ENCODE assay signal across 29 cellular contexts in the genomic region with DNA sequence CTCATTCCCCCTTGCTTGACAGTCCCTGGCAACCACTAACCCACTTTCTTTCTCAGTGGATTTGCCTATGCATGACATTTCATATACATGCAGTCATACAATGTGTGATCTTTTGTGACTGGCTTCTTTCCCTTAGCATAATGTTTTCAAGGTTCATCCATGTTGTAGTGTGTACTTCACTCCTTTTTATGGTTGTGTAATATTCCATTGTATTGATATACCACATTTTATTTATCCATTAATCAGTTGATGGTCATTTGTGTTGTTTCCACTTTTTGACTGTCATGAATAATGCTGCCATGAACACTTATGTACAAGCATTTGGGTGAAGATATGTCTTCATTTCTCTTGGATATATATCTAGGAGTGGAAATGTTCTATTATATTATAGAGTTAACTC.
A peak's percentile ranks its signal among the peaks of the same experiment; 100 is the strongest.
DNase-seq lines count a peak whose midpoint lies in the region; ATAC-seq and TF ChIP-seq lines count a peak whose summit lies in the region.
"Had no signal": no experiment of that assay in that cellular context is flagged by ENCODE, and none has a peak within 500 bp of the region (broad histone marks: within the 10 kb centered on the region; RNA-seq: fewer than 3 reads in every experiment).

No MANE protein-coding gene starts in this region.

- no peaks in the 10 kb centered on the region for H4K20me1 ChIP-seq in SK-N-SH (ENCODE audit: insufficient read depth)
- H4K20me1 ChIP-seq: BLaER1; BLaER1 treated with 17β-estradiol and CSF1 and Interleukin-3, amounts not matched to agents 10 nM and 100 nM had no signal

- H3K9me3 ChIP-seq in SK-N-SH (0 out of 2 replicates have a peak, but pooled peaks cover 5% of the 10 kb centered on the region), HEK293 (ENCODE audit: control insufficient read depth, insufficient read depth, low read depth, low read length) (no peaks in the 10 kb centered on the region)
- H3K9me3 ChIP-seq: A549, BE2C, Caco-2 had no signal

- no peaks in the 10 kb centered on the region for H3F3A ChIP-seq in SK-N-SH (replicated peaks; ENCODE audit: insufficient read depth)

- H3K79me2 ChIP-seq in SK-N-SH (ENCODE audit: insufficient read depth) = no peaks in the 10 kb centered on the region

- H3K9me2 ChIP-seq in SK-N-SH = no peaks in the 10 kb centered on the region

- POLR2A ChIA-PET in SK-N-SH (lab: Yijun Ruan, JAX) (no interaction called here), HEK293 (lab: Yijun Ruan, JAX) (no interaction called here)

- no peaks in the 10 kb centered on the region for H3K4me1 ChIP-seq in SK-N-SH (ENCODE audit: control insufficient read depth in 1 of 2, insufficient read depth in 2 of 2, low read depth in 1 of 2, low read length in 1 of 2)
- H3K4me1 ChIP-seq in HEK293 (ENCODE audit: control insufficient read depth, insufficient read depth, low read length) = no peaks in the 10 kb centered on the region
- H3K4me1 ChIP-seq: A549; BE2C; BLaER1; BLaER1 treated with 17β-estradiol and CSF1 and Interleukin-3, amounts not matched to agents 10 nM and 100 nM; Caco-2 had no signal

- no peak overlapping the region for H3K4me2 ChIP-seq in SK-N-SH
- H3K4me2 ChIP-seq: A549; BLaER1; BLaER1 treated with 17β-estradiol and CSF1 and Interleukin-3, amounts not matched to agents 10 nM and 100 nM had no signal

- CTCF ChIA-PET in SK-N-SH (lab: Yijun Ruan, JAX) = no interaction called here
- CTCF ChIA-PET in HEK293 (lab: Yijun Ruan, JAX) = no interaction called here

- H3K9ac ChIP-seq in SK-N-SH = no peak overlapping the region
- H3K9ac ChIP-seq: BLaER1; BLaER1 treated with 17β-estradiol and CSF1 and Interleukin-3, amounts not matched to agents 10 nM and 100 nM had no signal

- TF ChIP-seq RAD21 in SK-N-SH (IDR thresholded peaks at IDR 0.05; ENCODE audit: low read length) = no peak

- no peak for TF ChIP-seq EP300 in SK-N-SH (IDR thresholded peaks at IDR 0.05; ENCODE audit: borderline replicate concordance in 1 of 2, low read depth in 1 of 2, low read length in 1 of 2)

- ATAC-seq in SK-N-SH treated with all-trans-retinoic acid at 6 μM for 48 hours (no peak), Right ventricle myocardium superior (ENCODE audit: poor library complexity) (no peak)
- ATAC-seq: A549; CD8-positive, alpha-beta T cell had no signal

- DNase-seq in SK-N-SH = no peak
- DNase-seq in Right ventricle myocardium superior = no peak
- DNase-seq: 8988T; ACHN; AML-193; BE2C; C1 segment of cervical spinal cord; Caco-2; Calu3; CD4-positive, alpha-beta memory T cell; CD4-positive, alpha-beta T cell; CD4-positive, CD25-positive, alpha-beta regulatory T cell; CD8-positive, alpha-beta memory T cell; CD8-positive, alpha-beta T cell; COR-L47; DMS 273 treated with DMSO at 0.1 percent for 48 hours; DMS153; DMS53; DMS79; DMS79 treated with DMSO at 0.1 percent for 48 hours; DND-41; EL had no signal

- TF ChIP-seq CTCF in SK-N-SH (IDR thresholded peaks at IDR 0.05) = no peak
- TF ChIP-seq CTCF in HEK293 (tag by site-specific recombination; IDR thresholded peaks at IDR 0.05) = no peak

- intact Hi-C loops in Right ventricle myocardium superior (cut with DNase I) = no loop called here

- H2AFZ ChIP-seq in SK-N-SH (ENCODE audit: low read depth) = no peak overlapping the region

- no peak overlapping the region for H3K27ac ChIP-seq in SK-N-SH (ENCODE audit: low read depth in 2 of 2, low read length in 1 of 2)
- H3K27ac ChIP-seq in HEK293 (ENCODE audit: extremely low read depth, low read depth, low read length) = no peak overlapping the region
- H3K27ac ChIP-seq: 22Rv1; A549; BLaER1; BLaER1 treated with 17β-estradiol and CSF1 and Interleukin-3, amounts not matched to agents 10 nM and 100 nM; C4-2B had no signal

- H3K27me3 ChIP-seq in SK-N-SH (ENCODE audit: insufficient read depth) = no peaks in the 10 kb centered on the region
- H3K27me3 ChIP-seq: BE2C; BLaER1; BLaER1 treated with 17β-estradiol and CSF1 and Interleukin-3, amounts not matched to agents 10 nM and 100 nM had no signal

- H3K4me3 ChIP-seq in SK-N-SH (ENCODE audit: low read depth in 2 of 2, low read length in 1 of 2) (no peak overlapping the region), HEK293 (ENCODE audit: low read depth, low read length) (no peak overlapping the region)
- H3K4me3 ChIP-seq: A549; BLaER1; BLaER1 treated with 17β-estradiol and CSF1 and Interleukin-3, amounts not matched to agents 10 nM and 100 nM had no signal

- no peaks in the 10 kb centered on the region for H3K36me3 ChIP-seq in SK-N-SH (replicated peaks in 1 of 2; ENCODE audit: control insufficient read depth in 1 of 2, insufficient read depth in 2 of 2, low read length in 1 of 2)
- no peaks in the 10 kb centered on the region for H3K36me3 ChIP-seq in HEK293 (ENCODE audit: control insufficient read depth in 2 of 2, insufficient read depth in 1 of 2, low read length in 2 of 2)
- H3K36me3 ChIP-seq: BE2C; BLaER1; BLaER1 treated with 17β-estradiol and CSF1 and Interleukin-3, amounts not matched to agents 10 nM and 100 nM had no signal

TF ChIP-seq in SK-N-SH treated with all-trans-retinoic acid at 6 μM for 48 hours, 23 proteins besides CTCF, POLR2A, EP300 and RAD21:
- TF ChIP-seq, protein P1, sequence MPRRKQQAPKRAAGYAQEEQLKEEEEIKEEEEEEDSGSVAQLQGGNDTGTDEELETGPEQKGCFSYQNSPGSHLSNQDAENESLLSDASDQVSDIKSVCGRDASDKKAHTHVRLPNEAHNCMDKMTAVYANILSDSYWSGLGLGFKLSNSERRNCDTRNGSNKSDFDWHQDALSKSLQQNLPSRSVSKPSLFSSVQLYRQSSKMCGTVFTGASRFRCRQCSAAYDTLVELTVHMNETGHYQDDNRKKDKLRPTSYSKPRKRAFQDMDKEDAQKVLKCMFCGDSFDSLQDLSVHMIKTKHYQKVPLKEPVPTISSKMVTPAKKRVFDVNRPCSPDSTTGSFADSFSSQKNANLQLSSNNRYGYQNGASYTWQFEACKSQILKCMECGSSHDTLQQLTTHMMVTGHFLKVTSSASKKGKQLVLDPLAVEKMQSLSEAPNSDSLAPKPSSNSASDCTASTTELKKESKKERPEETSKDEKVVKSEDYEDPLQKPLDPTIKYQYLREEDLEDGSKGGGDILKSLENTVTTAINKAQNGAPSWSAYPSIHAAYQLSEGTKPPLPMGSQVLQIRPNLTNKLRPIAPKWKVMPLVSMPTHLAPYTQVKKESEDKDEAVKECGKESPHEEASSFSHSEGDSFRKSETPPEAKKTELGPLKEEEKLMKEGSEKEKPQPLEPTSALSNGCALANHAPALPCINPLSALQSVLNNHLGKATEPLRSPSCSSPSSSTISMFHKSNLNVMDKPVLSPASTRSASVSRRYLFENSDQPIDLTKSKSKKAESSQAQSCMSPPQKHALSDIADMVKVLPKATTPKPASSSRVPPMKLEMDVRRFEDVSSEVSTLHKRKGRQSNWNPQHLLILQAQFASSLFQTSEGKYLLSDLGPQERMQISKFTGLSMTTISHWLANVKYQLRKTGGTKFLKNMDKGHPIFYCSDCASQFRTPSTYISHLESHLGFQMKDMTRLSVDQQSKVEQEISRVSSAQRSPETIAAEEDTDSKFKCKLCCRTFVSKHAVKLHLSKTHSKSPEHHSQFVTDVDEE (CRISPR knock-in tag; IDR thresholded peaks at IDR 0.05) = no peak
- TF ChIP-seq ZNF8 (CRISPR knock-in tag; IDR thresholded peaks at IDR 0.05) = peak; percentile 91

TF ChIP-seq in SK-N-SH, 30 proteins besides CTCF, POLR2A, EP300 and RAD21 (continues in another document):
- no peak for TF ChIP-seq MEF2A (IDR thresholded peaks at IDR 0.05; ENCODE audit: borderline replicate concordance, low read depth)
- no peak for TF ChIP-seq CHD2 (IDR thresholded peaks at IDR 0.05; ENCODE audit: low read length, partially characterized antibody)
- TF ChIP-seq, protein P2, sequence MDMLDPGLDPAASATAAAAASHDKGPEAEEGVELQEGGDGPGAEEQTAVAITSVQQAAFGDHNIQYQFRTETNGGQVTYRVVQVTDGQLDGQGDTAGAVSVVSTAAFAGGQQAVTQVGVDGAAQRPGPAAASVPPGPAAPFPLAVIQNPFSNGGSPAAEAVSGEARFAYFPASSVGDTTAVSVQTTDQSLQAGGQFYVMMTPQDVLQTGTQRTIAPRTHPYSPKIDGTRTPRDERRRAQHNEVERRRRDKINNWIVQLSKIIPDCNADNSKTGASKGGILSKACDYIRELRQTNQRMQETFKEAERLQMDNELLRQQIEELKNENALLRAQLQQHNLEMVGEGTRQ (IDR thresholded peaks at IDR 0.05; ENCODE audit: borderline replicate concordance, low read depth, low read length) = no peak
- no peak for TF ChIP-seq JUND (IDR thresholded peaks at IDR 0.05)
- no peak for TF ChIP-seq TEAD4 (IDR thresholded peaks at IDR 0.05; ENCODE audit: borderline replicate concordance, insufficient read depth)
- TF ChIP-seq TCF12 (IDR thresholded peaks at IDR 0.05) = no peak
- TF ChIP-seq ELF1 (IDR thresholded peaks at IDR 0.05) = no peak
- TF ChIP-seq NFIC (IDR thresholded peaks at IDR 0.05; ENCODE audit: borderline replicate concordance) = no peak
- no peak for TF ChIP-seq FOXM1 (IDR thresholded peaks at IDR 0.05; ENCODE audit: low read depth)
- TF ChIP-seq RXRA (IDR thresholded peaks at IDR 0.05; ENCODE audit: borderline replicate concordance, low read depth) = no peak

TF ChIP-seq in HEK293, 187 proteins besides CTCF, POLR2A, EP300 and RAD21:
- TF ChIP-seq, protein P3, sequence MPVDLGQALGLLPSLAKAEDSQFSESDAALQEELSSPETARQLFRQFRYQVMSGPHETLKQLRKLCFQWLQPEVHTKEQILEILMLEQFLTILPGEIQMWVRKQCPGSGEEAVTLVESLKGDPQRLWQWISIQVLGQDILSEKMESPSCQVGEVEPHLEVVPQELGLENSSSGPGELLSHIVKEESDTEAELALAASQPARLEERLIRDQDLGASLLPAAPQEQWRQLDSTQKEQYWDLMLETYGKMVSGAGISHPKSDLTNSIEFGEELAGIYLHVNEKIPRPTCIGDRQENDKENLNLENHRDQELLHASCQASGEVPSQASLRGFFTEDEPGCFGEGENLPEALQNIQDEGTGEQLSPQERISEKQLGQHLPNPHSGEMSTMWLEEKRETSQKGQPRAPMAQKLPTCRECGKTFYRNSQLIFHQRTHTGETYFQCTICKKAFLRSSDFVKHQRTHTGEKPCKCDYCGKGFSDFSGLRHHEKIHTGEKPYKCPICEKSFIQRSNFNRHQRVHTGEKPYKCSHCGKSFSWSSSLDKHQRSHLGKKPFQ (tag by site-specific recombination; IDR thresholded peaks at IDR 0.05) = no peak
- no peak for TF ChIP-seq OVOL3 (tag by site-specific recombination; IDR thresholded peaks at IDR 0.05)
- no peak for TF ChIP-seq ZBTB1 (tag by site-specific recombination; IDR thresholded peaks at IDR 0.05)
- peak; percentile 70 for TF ChIP-seq ZNF146 (tag by site-specific recombination; IDR thresholded peaks at IDR 0.05)
TF ChIP-seq in HEK293: peak in this region for 1.
